Comparison of ENCODE assay signal across 10 cellular contexts in the genomic region with DNA sequence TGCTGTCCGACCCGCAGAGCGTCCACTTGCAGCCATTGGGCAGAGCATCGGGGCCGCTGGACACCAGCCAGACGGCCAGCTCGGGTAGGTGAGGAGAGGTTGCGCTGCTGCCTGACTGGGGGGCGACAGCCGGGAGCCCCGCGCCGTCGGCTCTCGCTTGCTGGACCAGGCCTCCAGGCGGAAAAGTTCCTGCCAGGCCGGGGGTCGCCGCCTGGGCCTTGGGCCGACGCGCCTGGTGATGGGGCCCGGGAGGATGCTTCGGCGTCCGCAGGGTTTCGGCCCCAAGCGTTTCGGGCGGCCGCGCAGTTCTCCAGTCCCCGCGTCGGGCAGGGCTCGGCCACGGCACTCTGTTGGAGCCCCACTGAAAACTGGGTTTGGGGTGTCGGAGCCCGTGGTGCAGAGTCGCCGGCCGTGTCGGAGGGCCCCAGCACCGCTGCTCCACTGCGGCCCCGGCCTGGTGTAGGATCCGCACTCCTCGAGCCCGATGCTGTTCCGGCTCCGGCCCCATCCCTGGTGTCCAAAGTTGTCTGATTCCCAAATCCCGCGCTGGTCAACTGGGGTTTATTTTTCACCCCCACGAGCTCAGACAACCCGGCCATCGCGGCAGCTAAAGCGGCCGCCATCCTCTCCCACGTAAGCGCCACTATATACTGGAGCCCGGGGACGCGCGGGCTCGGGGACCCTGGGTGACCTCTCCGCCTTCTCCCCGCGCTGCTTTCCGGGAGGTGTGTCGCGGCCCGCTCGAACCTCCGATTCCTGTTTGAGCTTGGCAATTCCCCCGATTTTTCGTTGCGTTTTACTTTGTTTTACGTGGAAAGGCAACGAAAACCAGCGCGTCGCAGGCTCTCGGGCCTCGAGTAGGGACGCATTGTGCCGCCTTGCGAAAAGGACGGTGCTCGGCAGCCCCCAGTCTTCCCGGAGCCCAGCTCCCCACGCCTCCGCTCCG. TPM values are rescaled to one million over a fixed set of nuclear protein-coding genes. Genes with fewer than 3 reads are reported as not detected.
DNase-seq lines count a peak whose midpoint lies in the region; ATAC-seq and TF ChIP-seq lines count a peak whose summit lies in the region.
"Had no signal": no experiment of that assay in that cellular context is flagged by ENCODE, and none has a peak within 500 bp of the region (broad histone marks: within the 10 kb centered on the region; RNA-seq: fewer than 3 reads in every experiment).

No MANE protein-coding gene starts in this region.

- peaks cover 7% of the 10 kb centered on the region for H3K4me1 Mint-ChIP-seq in activated CD4-positive, alpha-beta T cell treated with anti-CD3 and anti-CD28 coated beads, Interleukin-2, amount 10 ng/mL, durations not matched to agents 24 days and 14 days
- H3K4me1 Mint-ChIP-seq in activated naive CD8-positive, alpha-beta T cell treated with anti-CD3 and anti-CD28 coated beads for 36 hours, result peaks cover 9% of the 10 kb centered on the region
- peaks cover 34% of the 10 kb centered on the region for H3K4me1 Mint-ChIP-seq in stimulated activated memory B cell treated with anti-CD40 and anti-IgM and Interleukin-4, amounts not matched to agents 10 μg/mL and 1 μg/mL and 100 μg/mL, for 72 hours

- DNase-seq in activated CD4-positive, alpha-beta T cell treated with anti-CD3 and anti-CD28 coated beads, Interleukin-2, amount 10 ng/mL, durations not matched to agents 24 days and 14 days, result no peak
- DNase-seq in activated CD4-positive, alpha-beta T cell treated with anti-CD3 and anti-CD28 coated beads for 1 hour, result no peak
- DNase-seq in activated naive CD8-positive, alpha-beta T cell treated with anti-CD3 and anti-CD28 coated beads for 36 hours, result no peak
- DNase-seq in omental fat pad (ENCODE audit: low spot score), result no peak
- DNase-seq: activated effector memory CD4-positive, alpha-beta T cell treated with Interleukin-2 at 50 U/mL for 16 hours; MG63 had no signal

- no peak for ATAC-seq in stimulated activated memory B cell treated with anti-CD40 and anti-IgM and Interleukin-4, amounts not matched to agents 10 μg/mL and 1 μg/mL and 100 μg/mL, for 72 hours
- ATAC-seq in omental fat pad (ENCODE audit: low FRiP score), result no peak
- no peak for ATAC-seq in HG03378 (IDR thresholded peaks at IDR 0.05; ENCODE audit: unreplicated experiment)
- ATAC-seq in HG03139 (IDR thresholded peaks at IDR 0.05; ENCODE audit: unreplicated experiment), result no peak

- H3K9me3 Mint-ChIP-seq in activated CD4-positive, alpha-beta T cell treated with anti-CD3 and anti-CD28 coated beads, Interleukin-2, amount 10 ng/mL, durations not matched to agents 24 days and 14 days, result no peaks in the 10 kb centered on the region
- no peaks in the 10 kb centered on the region for H3K9me3 Mint-ChIP-seq in activated naive CD8-positive, alpha-beta T cell treated with anti-CD3 and anti-CD28 coated beads for 36 hours
- no peaks in the 10 kb centered on the region for H3K9me3 Mint-ChIP-seq in stimulated activated memory B cell treated with anti-CD40 and anti-IgM and Interleukin-4, amounts not matched to agents 10 μg/mL and 1 μg/mL and 100 μg/mL, for 72 hours

- peak overlapping the region; percentile 47; the same call in 1 of the 2 replicates for H3K4me3 ChIP-seq in iPS-20b (ENCODE audit: low read length)
- H3K4me3 ChIP-seq: MG63 had no signal

- H3K27ac ChIP-seq in iPS-20b (ENCODE audit: low read length), result no peak overlapping the region

- intact Hi-C loops in activated CD4-positive, alpha-beta T cell treated with anti-CD3 and anti-CD28 coated beads, Interleukin-2, amount 10 ng/mL, durations not matched to agents 24 days and 14 days (cut with micrococcal nuclease), result no loop called here

- peaks cover 7% of the 10 kb centered on the region for H3K4me1 ChIP-seq in iPS-20b (ENCODE audit: insufficient read depth, low read length)

- H3K9me3 ChIP-seq in iPS-20b (ENCODE audit: insufficient read depth, low read depth, low read length), result no peaks in the 10 kb centered on the region
- H3K9me3 ChIP-seq: MG63 had no signal

- peaks cover 77% of the 10 kb centered on the region for H3K27me3 Mint-ChIP-seq in activated CD4-positive, alpha-beta T cell treated with anti-CD3 and anti-CD28 coated beads, Interleukin-2, amount 10 ng/mL, durations not matched to agents 24 days and 14 days
- peaks cover 85% of the 10 kb centered on the region for H3K27me3 Mint-ChIP-seq in activated naive CD8-positive, alpha-beta T cell treated with anti-CD3 and anti-CD28 coated beads for 36 hours
- peaks cover 92% of the 10 kb centered on the region for H3K27me3 Mint-ChIP-seq in stimulated activated memory B cell treated with anti-CD40 and anti-IgM and Interleukin-4, amounts not matched to agents 10 μg/mL and 1 μg/mL and 100 μg/mL, for 72 hours

- H3K27ac Mint-ChIP-seq in activated CD4-positive, alpha-beta T cell treated with anti-CD3 and anti-CD28 coated beads, Interleukin-2, amount 10 ng/mL, durations not matched to agents 24 days and 14 days, result no peak overlapping the region
- H3K27ac Mint-ChIP-seq in activated naive CD8-positive, alpha-beta T cell treated with anti-CD3 and anti-CD28 coated beads for 36 hours, result no peak overlapping the region
- no peak overlapping the region for H3K27ac Mint-ChIP-seq in stimulated activated memory B cell treated with anti-CD40 and anti-IgM and Interleukin-4, amounts not matched to agents 10 μg/mL and 1 μg/mL and 100 μg/mL, for 72 hours

- H3K27me3 ChIP-seq in iPS-20b (ENCODE audit: insufficient read depth, low read length), result peaks cover 95% of the 10 kb centered on the region

- peaks cover 3% of the 10 kb centered on the region for H3K36me3 Mint-ChIP-seq in activated CD4-positive, alpha-beta T cell treated with anti-CD3 and anti-CD28 coated beads, Interleukin-2, amount 10 ng/mL, durations not matched to agents 24 days and 14 days (ENCODE audit: low read depth)
- no peaks in the 10 kb centered on the region for H3K36me3 Mint-ChIP-seq in activated naive CD8-positive, alpha-beta T cell treated with anti-CD3 and anti-CD28 coated beads for 36 hours
- H3K36me3 Mint-ChIP-seq in stimulated activated memory B cell treated with anti-CD40 and anti-IgM and Interleukin-4, amounts not matched to agents 10 μg/mL and 1 μg/mL and 100 μg/mL, for 72 hours, result no peaks in the 10 kb centered on the region

- H3K9ac ChIP-seq in iPS-20b (ENCODE audit: low read depth, low read length), result no peak overlapping the region

- H3K4me3 Mint-ChIP-seq in activated CD4-positive, alpha-beta T cell treated with anti-CD3 and anti-CD28 coated beads, Interleukin-2, amount 10 ng/mL, durations not matched to agents 24 days and 14 days, result peak overlapping the region; percentile 56
- peak overlapping the region; percentile 40 for H3K4me3 Mint-ChIP-seq in activated naive CD8-positive, alpha-beta T cell treated with anti-CD3 and anti-CD28 coated beads for 36 hours
- H3K4me3 Mint-ChIP-seq in stimulated activated memory B cell treated with anti-CD40 and anti-IgM and Interleukin-4, amounts not matched to agents 10 μg/mL and 1 μg/mL and 100 μg/mL, for 72 hours, result peak overlapping the region; percentile 67

- no peaks in the 10 kb centered on the region for H3K36me3 ChIP-seq in iPS-20b (ENCODE audit: insufficient read depth, low read depth, low read length)
- H3K36me3 ChIP-seq: MG63 had no signal

- no peak for TF ChIP-seq CTCF in omental fat pad (IDR thresholded peaks at IDR 0.05)

RNA-seq across cellular contexts. Expression of gene VSX2, which starts 0.9 kb away (rescaled TPM):
- total RNA-seq in activated CD4-positive, alpha-beta T cell treated with anti-CD3 and anti-CD28 coated beads, Interleukin-2, amount 10 ng/mL, durations not matched to agents 24 days and 14 days, result not detected in 2 replicates
- not detected for total RNA-seq in activated naive CD8-positive, alpha-beta T cell treated with anti-CD3 and anti-CD28 coated beads for 36 hours
- total RNA-seq in omental fat pad, result not detected
